In genomic region chr11:95999604-96000003, GRCh38 we compare ENCODE assay signal across 19 cellular contexts.
DNase-seq lines count a peak whose midpoint lies in the region; ATAC-seq and TF ChIP-seq lines count a peak whose summit lies in the region.
"Had no signal": no experiment of that assay in that cellular context is flagged by ENCODE, and none has a peak within 500 bp of the region (broad histone marks: within the 10 kb centered on the region; RNA-seq: fewer than 3 reads in every experiment).

No MANE protein-coding gene starts in this region.

- H3K9me3 Mint-ChIP-seq in activated CD4-positive, alpha-beta T cell treated with anti-CD3 and anti-CD28 coated beads, Interleukin-2, amount 10 ng/mL, durations not matched to agents 24 days and 14 days: peaks cover 11% of the 10 kb centered on the region
- H3K9me3 Mint-ChIP-seq in activated CD4-positive, alpha-beta T cell treated with anti-CD3 and anti-CD28 coated beads, Interleukin-2, amount 10 ng/mL, durations not matched to agents 7 days and 5 days: peaks cover 4% of the 10 kb centered on the region

- DNase-seq in activated CD4-positive, alpha-beta T cell treated with anti-CD3 and anti-CD28 coated beads, Interleukin-2, amount 10 ng/mL, durations not matched to agents 24 days and 14 days: no peak
- no peak for DNase-seq in activated CD4-positive, alpha-beta T cell treated with anti-CD3 and anti-CD28 coated beads, Interleukin-2, amount 10 ng/mL, durations not matched to agents 7 days and 5 days
- no peak for DNase-seq in left ventricle myocardium inferior
- DNase-seq in pons (ENCODE audit: low spot score): peak; percentile 37
- DNase-seq in uterus: no peak
- DNase-seq in MG63: no peak
- DNase-seq: 8988T; Caco-2; left cardiac atrium; NCI-H1436 treated with DMSO at 0.1 percent for 48 hours; NCI-H774; pancreas; SHP77 treated with DMSO at 0.1 percent for 48 hours; stimulated activated CD4-positive, alpha-beta T cell treated with anti-CD3 and anti-CD28 coated beads, Interleukin-2, amount 100 ng/mL, for 48 hours; stimulated activated naive CD4-positive, alpha-beta T cell treated with Interleukin-2 at 50 U/mL for 16 hours had no signal

- POLR2A ChIA-PET in activated CD4-positive, alpha-beta T cell treated with anti-CD3 and anti-CD28 coated beads, Interleukin-2, amount 10 ng/mL, durations not matched to agents 7 days and 5 days (lab: Charles Lee): no interaction called here

- H3K4me3 ChIP-seq in left ventricle myocardium inferior (peak overlapping the region; percentile 40), uterus (no peak overlapping the region), MG63 (no peak overlapping the region)
- H3K4me3 ChIP-seq: K562, pancreas had no signal

- H3K4me1 Mint-ChIP-seq in activated CD4-positive, alpha-beta T cell treated with anti-CD3 and anti-CD28 coated beads, Interleukin-2, amount 10 ng/mL, durations not matched to agents 24 days and 14 days: peaks cover 5% of the 10 kb centered on the region
- H3K4me1 Mint-ChIP-seq in activated CD4-positive, alpha-beta T cell treated with anti-CD3 and anti-CD28 coated beads, Interleukin-2, amount 10 ng/mL, durations not matched to agents 7 days and 5 days: peaks cover 4% of the 10 kb centered on the region

- no peak for TF ChIP-seq CTCF in left ventricle myocardium inferior (IDR thresholded peaks at IDR 0.05; ENCODE audit: borderline replicate concordance)
- no peak for TF ChIP-seq CTCF in uterus (IDR thresholded peaks at IDR 0.05)

- H3K9me3 ChIP-seq in left ventricle myocardium inferior (replicated peaks) (no peaks in the 10 kb centered on the region), uterus (no peaks in the 10 kb centered on the region), MG63 (no peaks in the 10 kb centered on the region)
- H3K9me3 ChIP-seq: Caco-2, pancreas had no signal

- TF ChIP-seq POLR2A in uterus (IDR thresholded peaks at IDR 0.05): no peak

- H3K4me1 ChIP-seq in left ventricle myocardium inferior (peaks cover 29% of the 10 kb centered on the region), uterus (no peaks in the 10 kb centered on the region)
- H3K4me1 ChIP-seq: Caco-2, pancreas had no signal

- H3K27ac ChIP-seq in left ventricle myocardium inferior (replicated peaks) (peak overlapping the region; percentile 70), uterus (peak overlapping the region; percentile 25 to 68)

- ATAC-seq in GM21423 (IDR thresholded peaks at IDR 0.05; ENCODE audit: unreplicated experiment) (no peak), HG02588 (IDR thresholded peaks at IDR 0.05; ENCODE audit: unreplicated experiment) (no peak)
- ATAC-seq: activated naive CD4-positive, alpha-beta T cell treated with anti-CD3 and anti-CD28 coated beads, Interleukin-2, amount 50 U/mL, for 72 hours; K562 had no signal

- intact Hi-C loops in activated CD4-positive, alpha-beta T cell treated with anti-CD3 and anti-CD28 coated beads, Interleukin-2, amount 10 ng/mL, durations not matched to agents 24 days and 14 days (cut with micrococcal nuclease): loop anchor here (10.0 kb wide), 1 partner anchor 155 kb away; no protein-coding TSS in a partner anchor
- intact Hi-C loops in left ventricle myocardium inferior (cut with micrococcal nuclease): no loop called here
- intact Hi-C loops in uterus (cut with DNase I; ENCODE audit: low total_unique reads): no loop called here

- H3K36me3 ChIP-seq in left ventricle myocardium inferior: no peaks in the 10 kb centered on the region
- no peaks in the 10 kb centered on the region for H3K36me3 ChIP-seq in uterus
- H3K36me3 ChIP-seq in MG63: no peaks in the 10 kb centered on the region
- H3K36me3 ChIP-seq: pancreas had no signal

- H3K27ac Mint-ChIP-seq in activated CD4-positive, alpha-beta T cell treated with anti-CD3 and anti-CD28 coated beads, Interleukin-2, amount 10 ng/mL, durations not matched to agents 24 days and 14 days: peak overlapping the region; percentile 34
- no peak overlapping the region for H3K27ac Mint-ChIP-seq in activated CD4-positive, alpha-beta T cell treated with anti-CD3 and anti-CD28 coated beads, Interleukin-2, amount 10 ng/mL, durations not matched to agents 7 days and 5 days

- no peak overlapping the region for H3K4me3 Mint-ChIP-seq in activated CD4-positive, alpha-beta T cell treated with anti-CD3 and anti-CD28 coated beads, Interleukin-2, amount 10 ng/mL, durations not matched to agents 24 days and 14 days
- H3K4me3 Mint-ChIP-seq in activated CD4-positive, alpha-beta T cell treated with anti-CD3 and anti-CD28 coated beads, Interleukin-2, amount 10 ng/mL, durations not matched to agents 7 days and 5 days: no peak overlapping the region

- peaks cover 9% of the 10 kb centered on the region for H3K36me3 Mint-ChIP-seq in activated CD4-positive, alpha-beta T cell treated with anti-CD3 and anti-CD28 coated beads, Interleukin-2, amount 10 ng/mL, durations not matched to agents 24 days and 14 days (ENCODE audit: low read depth)
- H3K36me3 Mint-ChIP-seq in activated CD4-positive, alpha-beta T cell treated with anti-CD3 and anti-CD28 coated beads, Interleukin-2, amount 10 ng/mL, durations not matched to agents 7 days and 5 days (ENCODE audit: low read depth): peaks cover 8% of the 10 kb centered on the region

- H3K27me3 ChIP-seq in left ventricle myocardium inferior (ENCODE audit: low read depth): no peaks in the 10 kb centered on the region
- no peaks in the 10 kb centered on the region for H3K27me3 ChIP-seq in uterus
- no peaks in the 10 kb centered on the region for H3K27me3 ChIP-seq in MG63
- H3K27me3 ChIP-seq: pancreas had no signal

- no peaks in the 10 kb centered on the region for H3K27me3 Mint-ChIP-seq in activated CD4-positive, alpha-beta T cell treated with anti-CD3 and anti-CD28 coated beads, Interleukin-2, amount 10 ng/mL, durations not matched to agents 24 days and 14 days
- no peaks in the 10 kb centered on the region for H3K27me3 Mint-ChIP-seq in activated CD4-positive, alpha-beta T cell treated with anti-CD3 and anti-CD28 coated beads, Interleukin-2, amount 10 ng/mL, durations not matched to agents 7 days and 5 days

- CTCF ChIA-PET in activated CD4-positive, alpha-beta T cell treated with anti-CD3 and anti-CD28 coated beads, Interleukin-2, amount 10 ng/mL, durations not matched to agents 7 days and 5 days (lab: Charles Lee): interaction anchor here (1.1 to 1.4 kb wide), 3 partner anchors 12 to 343 kb away, joined by 3 to 5 read pairs (median 3); partner anchors contain the start of gene MAML2
